ENCODE assay signal across 25 cellular contexts in the genomic region with DNA sequence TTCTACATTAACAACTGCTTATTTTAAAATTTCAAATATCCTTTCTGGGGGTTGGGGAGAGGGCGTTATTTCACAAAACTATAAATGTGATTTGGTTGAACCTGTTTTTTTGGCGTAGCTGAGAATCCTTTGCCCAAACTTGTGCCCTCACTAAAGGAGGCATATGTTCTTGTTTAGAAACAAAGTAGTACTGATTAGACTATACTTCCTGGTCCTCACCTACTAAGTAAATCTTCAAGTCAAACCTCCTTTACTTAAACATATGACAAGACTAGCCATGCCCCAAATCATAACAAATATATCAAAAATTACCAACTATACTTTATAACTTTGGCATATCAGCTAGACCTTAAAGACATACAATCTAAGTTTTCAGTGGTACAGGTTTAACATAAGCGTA. TPM values are rescaled to one million over a fixed set of nuclear protein-coding genes. Genes with fewer than 3 reads are reported as not detected.
DNase-seq lines count a peak whose midpoint lies in the region; ATAC-seq, FAIRE-seq and TF ChIP-seq lines count a peak whose summit lies in the region.
"Had no signal": no experiment of that assay in that cellular context is flagged by ENCODE, and none has a peak within 500 bp of the region (broad histone marks: within the 10 kb centered on the region; RNA-seq: fewer than 3 reads in every experiment).

No MANE protein-coding gene starts in this region.

- no peaks in the 10 kb centered on the region for H3K27me3 Mint-ChIP-seq in naive B cell

- peak overlapping the region in 5 of 6 donors; percentile 2 to 94 (median 55) for H3K27ac Mint-ChIP-seq in naive B cell
- H3K27ac Mint-ChIP-seq: CD14-positive monocyte, HFFc6 had no signal

- H3K9me3 ChIP-seq in BLaER1: 0 out of 2 replicates have a peak, but pooled peaks cover 8% of the 10 kb centered on the region
- no peaks in the 10 kb centered on the region for H3K9me3 ChIP-seq in OCI-LY7 (ENCODE audit: low read length)
- H3K9me3 ChIP-seq in small intestine (ENCODE audit: control insufficient read depth, low read depth): no peaks in the 10 kb centered on the region
- H3K9me3 ChIP-seq: SJSA1 had no signal

- BruUV-seq in OCI-LY7 (replicated peaks; lab: Mats Ljungman, UMichigan): no TSS peak

- H3K4me3 ChIP-seq in BLaER1 (no peak overlapping the region), OCI-LY7 (ENCODE audit: low read depth, low read length, poor library complexity, severe bottlenecking) (peak overlapping the region; percentile 22), small intestine (ENCODE audit: low read depth in 1 of 2, low read length in 2 of 2) (no peak overlapping the region)
- H3K4me3 ChIP-seq: SJSA1 had no signal

- H3K79me2 ChIP-seq in OCI-LY7 (ENCODE audit: insufficient read depth, low read depth, low read length): peaks cover 100% of the 10 kb centered on the region

- peak; percentile 71 for ATAC-seq in esophagus mucosa
- no peak for ATAC-seq in naive B cell (ENCODE audit: low read depth in 2 of 2)
- ATAC-seq: Right ventricle myocardium inferior had no signal

- CTCF ChIA-PET in OCI-LY7 (lab: Charles Lee; ENCODE audit: unreplicated experiment): interaction anchor here (1.1 kb wide), 1 partner anchor 228 kb away, joined by 3 read pairs; no protein-coding TSS in a partner anchor

- H3K4me2 ChIP-seq in BLaER1 (peak overlapping the region; percentile 88; the same call in 1 of the 2 replicates), OCI-LY7 (ENCODE audit: low read length) (peak overlapping the region; percentile 96)

- H3K4me3 Mint-ChIP-seq in naive B cell: peak overlapping the region in 2 of 8 donors; percentile 26 to 29
- H3K4me3 Mint-ChIP-seq: CD14-positive monocyte, HFFc6 had no signal

- H3K9ac ChIP-seq in BLaER1: no peak overlapping the region

- WGBS in small intestine, 3 donors: 66 to 80% (median 68%) methylated on average over 3 of the region's 3 CpGs

- no peaks in the 10 kb centered on the region for H3K27me3 ChIP-seq in BLaER1
- H3K27me3 ChIP-seq in small intestine (ENCODE audit: control insufficient read depth in 2 of 2, insufficient read depth in 2 of 2, low read length in 2 of 2): no peaks in the 10 kb centered on the region
- H3K27me3 ChIP-seq: SJSA1 had no signal

- peaks cover 46 to 50% (median 46%) of the 10 kb centered on the region in 3 donors for H3K4me1 Mint-ChIP-seq in naive B cell

- no peaks in the 10 kb centered on the region for H3K36me3 Mint-ChIP-seq in naive B cell

- peaks cover 74% of the 10 kb centered on the region for H3K4me1 ChIP-seq in BLaER1
- H3K4me1 ChIP-seq in OCI-LY7 (ENCODE audit: insufficient read depth, low read length, poor library complexity, severe bottlenecking): peaks cover 85% of the 10 kb centered on the region
- H3K4me1 ChIP-seq in small intestine (ENCODE audit: control insufficient read depth in 2 of 2, insufficient read depth in 1 of 2, low read depth in 1 of 2, low read length in 1 of 2): peaks cover 0 to 13% of the 10 kb centered on the region in 2 donors

- H4K20me1 ChIP-seq in BLaER1 (peaks cover 89% of the 10 kb centered on the region), OCI-LY7 (ENCODE audit: insufficient read depth, low read length) (no peaks in the 10 kb centered on the region; the same call in 1 of the 2 replicates)

- H3K27ac ChIP-seq in BLaER1 (no peak overlapping the region), OCI-LY7 (ENCODE audit: low read depth, low read length, poor library complexity, severe bottlenecking) (peak overlapping the region; percentile 35), small intestine (ENCODE audit: low read depth in 1 of 2, low read length in 1 of 2) (no peak overlapping the region)
- H3K27ac ChIP-seq: SJSA1 had no signal

- TF ChIP-seq CTCF in OCI-LY7 (conservative IDR thresholded peaks at IDR 0.05; ENCODE audit: low read length): no peak

- intact Hi-C loops in OCI-LY7 (cut with micrococcal nuclease; ENCODE audit: unreplicated experiment): no loop called here

- DNase-seq in OCI-LY7 (ENCODE audit: low spot score) (no peak), naive B cell (no peak), small intestine (no peak), RPMI8226 (no peak)
- no peak for DNase-seq in stimulated activated CD4-positive, alpha-beta T cell treated with anti-CD3 and anti-CD28 coated beads, Interleukin-15, amount 100 ng/mL, for 24 hours
- DNase-seq in activated CD8-positive, alpha-beta memory T cell treated with anti-CD3 and anti-CD28 coated beads, Interleukin-2, amount 50 U/mL, for 48 hours: no peak
- DNase-seq: 8988T; AML-193; GDM1; HFFc6; KBM-7; NCI-H1092 treated with DMSO at 0.1 percent for 48 hours; NCI-H1436 treated with DMSO at 0.1 percent for 48 hours; NCI-H1930; NCI-H510A treated with DMSO at 0.1 percent for 48 hours; NCI-H748 treated with DMSO at 0.1 percent for 48 hours; NK-92 treated with Interleukin-12 subunit alpha and Interleukin-12 subunit beta, amount 100 ng/mL, for 24 hours; OCI-M1 had no signal

- no peaks in the 10 kb centered on the region for H3K9me3 Mint-ChIP-seq in naive B cell
- H3K9me3 Mint-ChIP-seq: CD14-positive monocyte, HFFc6 had no signal

- FAIRE-seq in small intestine (lab: Jason Lieb, UNC): no peak
- FAIRE-seq: H54, RCC 7860 had no signal

- H3K36me3 ChIP-seq in BLaER1 (peaks cover 32% of the 10 kb centered on the region), OCI-LY7 (ENCODE audit: insufficient read depth, low read length) (peaks cover 71% of the 10 kb centered on the region), small intestine (ENCODE audit: control insufficient read depth in 2 of 2, insufficient read depth in 2 of 2, low read length in 2 of 2) (no peaks in the 10 kb centered on the region)

- POLR2A ChIA-PET in OCI-LY7 (lab: Charles Lee): interaction anchor here (0.7 to 3.3 kb wide), 5 partner anchors 10 to 30 kb away, joined by 3 to 33 read pairs (median 6); no protein-coding TSS in a partner anchor

- H3K9me2 ChIP-seq in OCI-LY7 (ENCODE audit: insufficient read depth, low read length): no peaks in the 10 kb centered on the region

- H2AFZ ChIP-seq in OCI-LY7 (ENCODE audit: low read length): no peak overlapping the region

RNA-seq across cellular contexts. Expression of a gene that starts 5.8 kb away (rescaled TPM):
- total RNA-seq in OCI-LY7 (2014; rRNA removed; shearing (Covaris generic)): 49.4 and 52.7 TPM in 2 replicates
- total RNA-seq in OCI-LY7 (2022) (64.5 and 73.4 TPM in 2 replicates), esophagus mucosa (6.2 TPM)
- polyA plus RNA-seq in naive B cell (ENCODE audit: low read depth in 6 of 6) (10 to 100 TPM; 10.5 to 60.1 (median 17.9) TPM), small intestine (1 to 10 TPM; 2.7 to 7.6 (median 3.2) TPM)
